Comparison of ENCODE assay signal across 14 cellular contexts in the genomic region with DNA sequence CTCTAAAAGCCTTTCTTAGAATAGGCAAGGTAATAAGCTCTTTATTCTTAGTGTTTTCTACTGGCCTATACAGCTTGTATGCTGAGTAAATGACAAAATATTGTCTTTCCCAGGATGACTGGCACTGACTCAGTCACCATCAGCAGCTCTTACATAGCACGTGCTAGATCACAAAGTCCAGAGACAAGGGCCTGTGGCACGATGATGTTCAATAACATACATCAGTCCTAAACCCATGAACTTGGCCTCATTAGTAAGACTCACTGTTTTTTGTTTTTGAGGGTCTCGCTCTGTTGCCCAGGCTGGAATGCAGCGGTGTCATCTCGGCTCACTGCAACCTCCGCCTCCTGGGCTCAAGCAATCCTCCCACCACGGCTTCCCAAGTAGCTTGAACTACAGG. TPM values are rescaled to one million over a fixed set of nuclear protein-coding genes. Genes with fewer than 3 reads are reported as not detected.
DNase-seq lines count a peak whose midpoint lies in the region; ATAC-seq, FAIRE-seq and TF ChIP-seq lines count a peak whose summit lies in the region.
"Had no signal": no experiment of that assay in that cellular context is flagged by ENCODE, and none has a peak within 500 bp of the region (broad histone marks: within the 10 kb centered on the region; RNA-seq: fewer than 3 reads in every experiment).

No MANE protein-coding gene starts in this region.

- no peak overlapping the region for H3K4me3 ChIP-seq in right lobe of liver
- no peak overlapping the region for H3K4me3 ChIP-seq in lower leg skin (ENCODE audit: low read depth, poor library complexity, severe bottlenecking)
- H3K4me3 ChIP-seq: Peyer's patch had no signal

- H3K27ac Mint-ChIP-seq in activated T-helper 17 cell treated with anti-CD3 and anti-CD28 coated beads, Interleukin-2, amount 50 U/mL, for 72 hours = peak overlapping the region; percentile 75

- peaks cover 0 to 30% (median 14%) of the 10 kb centered on the region in 4 donors for H3K4me1 ChIP-seq in right lobe of liver

- TF ChIP-seq CTCF in right lobe of liver (IDR thresholded peaks at IDR 0.05) (no peak), lower leg skin (IDR thresholded peaks at IDR 0.05) (no peak)

- peak; percentile 33 for DNase-seq in stimulated activated CD4-positive, alpha-beta T cell treated with anti-CD3 and anti-CD28 coated beads, Interleukin-15, amount 100 ng/mL, for 24 hours
- no peak for DNase-seq in stimulated activated CD4-positive, alpha-beta T cell treated with anti-CD3 and anti-CD28 coated beads, Interleukin-2, amount 100 ng/mL, for 24 hours
- DNase-seq in right lobe of liver = no peak
- DNase-seq in iPS-NIHi11 (ENCODE audit: low spot score) = no peak
- DNase-seq in GM12892 (ENCODE audit: insufficient read length) = no peak
- DNase-seq in lower leg skin (ENCODE audit: low spot score in 2 of 2) = no peak
- DNase-seq: anterior cingulate cortex, NCI-H2029 treated with DMSO at 0.1 percent for 48 hours, right cardiac atrium, WERI-Rb-1 had no signal

- H3K36me3 Mint-ChIP-seq in activated T-helper 17 cell treated with anti-CD3 and anti-CD28 coated beads, Interleukin-2, amount 50 U/mL, for 72 hours (ENCODE audit: low read depth) = peaks cover 37% of the 10 kb centered on the region

- no peaks in the 10 kb centered on the region for H3K27me3 ChIP-seq in right lobe of liver
- H3K27me3 ChIP-seq: Peyer's patch had no signal

- H3K9me3 Mint-ChIP-seq in activated T-helper 17 cell treated with anti-CD3 and anti-CD28 coated beads, Interleukin-2, amount 50 U/mL, for 72 hours = no peaks in the 10 kb centered on the region

- intact Hi-C loops in right lobe of liver (cut with DNase I) (no loop called here), lower leg skin (cut with DNase I; ENCODE audit: low total_unique reads) (no loop called here)

- H3K4me1 Mint-ChIP-seq in activated T-helper 17 cell treated with anti-CD3 and anti-CD28 coated beads, Interleukin-2, amount 50 U/mL, for 72 hours = peaks cover 51% of the 10 kb centered on the region

- peak; percentile 78 for ATAC-seq in activated T-helper 17 cell treated with anti-CD3 and anti-CD28 coated beads, Interleukin-2, amount 50 U/mL, for 72 hours (replicated peaks)
- ATAC-seq in right lobe of liver = peak; percentile 30 to 68 (median 64)
- no peak for ATAC-seq in GM18870 (IDR thresholded peaks at IDR 0.05; ENCODE audit: unreplicated experiment)
- ATAC-seq: right cardiac atrium had no signal

- FAIRE-seq in GM12892 (lab: Jason Lieb, UNC) = no peak
- FAIRE-seq: HTR-8/SVneo had no signal

- 75% methylated on average over 7 of the region's 7 CpGs for WGBS in right lobe of liver (ENCODE audit: insufficient coverage, low coverage, low lambda C conversion rate, missing lambda C conversion rate)
- whole genome bisulfite sequencing in lower leg skin, 2 donors = 94 to 96% methylated on average over 7 of the region's 7 CpGs

- no peak for TF ChIP-seq POLR2A in right lobe of liver (IDR thresholded peaks at IDR 0.05)
- no peak for TF ChIP-seq POLR2A in GM12892 (IDR thresholded peaks at IDR 0.05; ENCODE audit: low read depth, low read length)
- no peak for TF ChIP-seq POLR2A in lower leg skin (IDR thresholded peaks at IDR 0.05)

- no peaks in the 10 kb centered on the region for H3K9me3 ChIP-seq in right lobe of liver
- H3K9me3 ChIP-seq: Peyer's patch had no signal

- no peaks in the 10 kb centered on the region for H3K27me3 Mint-ChIP-seq in activated T-helper 17 cell treated with anti-CD3 and anti-CD28 coated beads, Interleukin-2, amount 50 U/mL, for 72 hours

- H3K4me3 Mint-ChIP-seq in activated T-helper 17 cell treated with anti-CD3 and anti-CD28 coated beads, Interleukin-2, amount 50 U/mL, for 72 hours = peak overlapping the region; percentile 49

- no peaks in the 10 kb centered on the region for H3K36me3 ChIP-seq in right lobe of liver
- H3K36me3 ChIP-seq: Peyer's patch, WERI-Rb-1 had no signal

- peak overlapping the region in 1 of 3 donors; percentile 14 for H3K27ac ChIP-seq in right lobe of liver
- H3K27ac ChIP-seq: WERI-Rb-1 had no signal

RNA-seq across cellular contexts. Expression of a gene that starts 42.7 kb away (rescaled TPM):
- 100 to 1,000 TPM; 118 to 143 TPM for total RNA-seq in activated T-helper 17 cell treated with anti-CD3 and anti-CD28 coated beads, Interleukin-2, amount 50 U/mL, for 72 hours
- total RNA-seq in right lobe of liver (10 to 100 TPM; 66.3 to 86.5 (median 71.7) TPM), lower leg skin (10 to 100 TPM; 58.1 to 87.1 (median 78.5) TPM)
- polyA plus RNA-seq in GM12892 (2012; ENCODE audit: missing spikeins) = 46.9 TPM

RNA-seq across cellular contexts. Expression of a gene that starts 55.2 kb away (rescaled TPM):
- 10 to 100 TPM; 17.8 to 39.1 TPM for total RNA-seq in activated T-helper 17 cell treated with anti-CD3 and anti-CD28 coated beads, Interleukin-2, amount 50 U/mL, for 72 hours
- total RNA-seq in right lobe of liver = 100 to 1,000 TPM in 1 of 6 experiments, 10 to 100 TPM in 5; 14.7 to 118 (median 20.5) TPM
- polyA plus RNA-seq in GM12892 (2012; ENCODE audit: missing spikeins) = 49.1 TPM
- 100 to 1,000 TPM in 1 of 4 donors, 10 to 100 TPM in 3; 84.1 to 111 (median 90.1) TPM for total RNA-seq in lower leg skin
